ENCODE assay signal across 19 cellular contexts in genomic region chr10:33807527-33808377, GRCh38.
A peak's percentile ranks its signal among the peaks of the same experiment; 100 is the strongest.
DNase-seq lines count a peak whose midpoint lies in the region; ATAC-seq, FAIRE-seq and TF ChIP-seq lines count a peak whose summit lies in the region.
"Had no signal": no experiment of that assay in that cellular context is flagged by ENCODE, and none has a peak within 500 bp of the region (broad histone marks: within the 10 kb centered on the region; RNA-seq: fewer than 3 reads in every experiment).

No MANE protein-coding gene starts in this region.

- SMC1A ChIA-PET in GM12878 (lab: Charles Lee; ENCODE audit: uncharacterized antibody, unreplicated experiment): interaction anchor here (0.8 to 3.0 kb wide), 10 partner anchors 10 to 187 kb away, joined by 3 to 16 read pairs (median 5); no protein-coding TSS in a partner anchor

- peaks cover 3% of the 10 kb centered on the region for H3K27me3 Mint-ChIP-seq in nephron (ENCODE audit: low read depth)
- no peaks in the 10 kb centered on the region for H3K27me3 Mint-ChIP-seq in activated CD4-positive, alpha-beta T cell treated with anti-CD3 and anti-CD28 coated beads, Interleukin-2, amount 10 ng/mL, durations not matched to agents 7 days and 5 days

- TF ChIP-seq CTCF in GM12878 (IDR thresholded peaks at IDR 0.05 in 2 of 3, conservative IDR thresholded peaks at IDR 0.05 in 1 of 3; ENCODE audit: control insufficient read depth in 2 of 3, extremely low read depth in 1 of 3, insufficient read depth in 1 of 3, low read depth in 3 of 3, low read length in 3 of 3) (no peak), nephron (IDR thresholded peaks at IDR 0.05; ENCODE audit: unreplicated experiment in 3 of 3) (no peak), omental fat pad (IDR thresholded peaks at IDR 0.05) (no peak)

- no peak overlapping the region for H3K4me3 Mint-ChIP-seq in nephron
- H3K4me3 Mint-ChIP-seq in activated CD4-positive, alpha-beta T cell treated with anti-CD3 and anti-CD28 coated beads, Interleukin-2, amount 10 ng/mL, durations not matched to agents 7 days and 5 days: no peak overlapping the region

- no peak for FAIRE-seq in GM12878 (lab: Jason Lieb, UNC)

- H3K27me3 ChIP-seq in right cardiac atrium (ENCODE audit: control insufficient read depth, insufficient read depth) (no peaks in the 10 kb centered on the region), GM12878 (replicated peaks in 1 of 2; ENCODE audit: control insufficient read depth in 2 of 2, insufficient read depth in 2 of 2, low read length in 1 of 2) (no peaks in the 10 kb centered on the region), skeletal muscle tissue (ENCODE audit: control insufficient read depth in 3 of 3, insufficient read depth in 3 of 3, low read length in 3 of 3) (no peaks in the 10 kb centered on the region)
- H3K27me3 ChIP-seq: BLaER1 treated with 17β-estradiol and CSF1 and Interleukin-3, amounts not matched to agents 10 nM and 100 nM; SJCRH30 had no signal

- CTCF ChIA-PET in GM12878 (lab: Yijun Ruan, JAX): interaction anchor here (0.6 to 2.2 kb wide), 6 partner anchors 9 to 476 kb away, joined by 3 to 8 read pairs (median 3); no protein-coding TSS in a partner anchor
- CTCF ChIA-PET in activated CD4-positive, alpha-beta T cell treated with anti-CD3 and anti-CD28 coated beads, Interleukin-2, amount 10 ng/mL, durations not matched to agents 7 days and 5 days (lab: Charles Lee): no interaction called here

- H3K4me1 Mint-ChIP-seq in nephron: peaks cover 33% of the 10 kb centered on the region
- H3K4me1 Mint-ChIP-seq in activated CD4-positive, alpha-beta T cell treated with anti-CD3 and anti-CD28 coated beads, Interleukin-2, amount 10 ng/mL, durations not matched to agents 7 days and 5 days: no peaks in the 10 kb centered on the region

- H2AFZ ChIP-seq in GM12878 (ENCODE audit: control insufficient read depth, low read depth, low read length): no peak overlapping the region

- H3K9ac ChIP-seq in GM12878 (ENCODE audit: control insufficient read depth, insufficient read depth, low read length) (no peak overlapping the region), skeletal muscle tissue (ENCODE audit: low read depth in 1 of 3, low read length in 3 of 3) (peak overlapping the region in 2 of 3 donors; percentile 17 to 42)
- H3K9ac ChIP-seq: BLaER1 treated with 17β-estradiol and CSF1 and Interleukin-3, amounts not matched to agents 10 nM and 100 nM had no signal

- DNase-seq in left ventricle myocardium superior (no peak), right cardiac atrium (no peak), GM12878 (ENCODE audit: low read depth, low spot score) (no peak), NCI-H1092 (lab: John Stamatoyannopoulos, UW) (no peak), omental fat pad (ENCODE audit: low spot score) (no peak)
- no peak for DNase-seq in activated CD4-positive, alpha-beta T cell treated with anti-CD3 and anti-CD28 coated beads, Interleukin-2, amount 10 ng/mL, durations not matched to agents 7 days and 5 days
- DNase-seq: DMS53, Kasumi-1, NCI-H1436, NCI-H2107, NCI-H446, NCI-H774, RPMI8226 had no signal

- H3K4me1 ChIP-seq in right cardiac atrium (ENCODE audit: control insufficient read depth, insufficient read depth, low read length) (no peaks in the 10 kb centered on the region), GM12878 (ENCODE audit: control insufficient read depth, insufficient read depth, low read length) (no peaks in the 10 kb centered on the region), skeletal muscle tissue (ENCODE audit: control insufficient read depth in 3 of 3, insufficient read depth in 3 of 3, low read length in 3 of 3) (peaks cover 12 to 45% (median 28%) of the 10 kb centered on the region in 3 donors)
- H3K4me1 ChIP-seq: BLaER1 treated with 17β-estradiol and CSF1 and Interleukin-3, amounts not matched to agents 10 nM and 100 nM; HAP-1; SJCRH30 had no signal

- no peaks in the 10 kb centered on the region for H3K9me3 Mint-ChIP-seq in nephron
- no peaks in the 10 kb centered on the region for H3K9me3 Mint-ChIP-seq in activated CD4-positive, alpha-beta T cell treated with anti-CD3 and anti-CD28 coated beads, Interleukin-2, amount 10 ng/mL, durations not matched to agents 7 days and 5 days

- peak overlapping the region in 2 of 3 experiments; percentile 8 for H3K27ac Mint-ChIP-seq in nephron
- no peak overlapping the region for H3K27ac Mint-ChIP-seq in activated CD4-positive, alpha-beta T cell treated with anti-CD3 and anti-CD28 coated beads, Interleukin-2, amount 10 ng/mL, durations not matched to agents 7 days and 5 days

- intact Hi-C loops in left ventricle myocardium superior (cut with micrococcal nuclease): no loop called here
- intact Hi-C loops in right cardiac atrium (cut with DNase I): no loop called here
- intact Hi-C loops in GM12878 (cut with micrococcal nuclease; ENCODE audit: unreplicated experiment): no loop called here

- TF ChIP-seq POLR2A in GM12878 (IDR thresholded peaks at IDR 0.05; ENCODE audit: low read depth, low read length): no peak

- peak; percentile 31 for ATAC-seq in left ventricle myocardium superior
- no peak for ATAC-seq in right cardiac atrium
- ATAC-seq in GM12878: peak; percentile 43; the same call in 2 of the 3 replicates
- ATAC-seq in omental fat pad (ENCODE audit: low FRiP score): no peak

- H3K79me2 ChIP-seq in GM12878 (ENCODE audit: control insufficient read depth, insufficient read depth, low read length): no peaks in the 10 kb centered on the region

- no peaks in the 10 kb centered on the region for H3K36me3 Mint-ChIP-seq in nephron (ENCODE audit: low read depth)
- no peaks in the 10 kb centered on the region for H3K36me3 Mint-ChIP-seq in activated CD4-positive, alpha-beta T cell treated with anti-CD3 and anti-CD28 coated beads, Interleukin-2, amount 10 ng/mL, durations not matched to agents 7 days and 5 days (ENCODE audit: low read depth)

- H3K36me3 ChIP-seq in GM12878 (ENCODE audit: control insufficient read depth in 2 of 2, insufficient read depth in 2 of 2, low read length in 1 of 2) (no peaks in the 10 kb centered on the region), skeletal muscle tissue (ENCODE audit: control insufficient read depth in 3 of 3, insufficient read depth in 3 of 3, low read length in 3 of 3) (no peaks in the 10 kb centered on the region)
- H3K36me3 ChIP-seq: BLaER1 treated with 17β-estradiol and CSF1 and Interleukin-3, amounts not matched to agents 10 nM and 100 nM; HAP-1; SJCRH30 had no signal

- H3K4me2 ChIP-seq in GM12878 (ENCODE audit: control insufficient read depth, insufficient read depth): no peak overlapping the region
- H3K4me2 ChIP-seq: BLaER1 treated with 17β-estradiol and CSF1 and Interleukin-3, amounts not matched to agents 10 nM and 100 nM had no signal

- no peak for TF ChIP-seq RAD21 in GM12878 (IDR thresholded peaks at IDR 0.05; ENCODE audit: insufficient read depth, low read depth, low read length)

- no TSS peak for BruUV-seq in GM12878 (replicated peaks; lab: Mats Ljungman, UMichigan)

- WGBS in right cardiac atrium: 68% methylated on average over 11 of the region's 11 CpGs
- WGBS in GM12878 (ENCODE audit: insufficient coverage, insufficient replicate concordance, low lambda C conversion rate, missing lambda C conversion rate): 44% methylated on average over 11 of the region's 11 CpGs

- H3K4me3 ChIP-seq in right cardiac atrium (ENCODE audit: low read length): no peak overlapping the region
- no peak overlapping the region for H3K4me3 ChIP-seq in GM12878
- H3K4me3 ChIP-seq in skeletal muscle tissue (ENCODE audit: low read length in 3 of 3): no peak overlapping the region
- H3K4me3 ChIP-seq: BLaER1 treated with 17β-estradiol and CSF1 and Interleukin-3, amounts not matched to agents 10 nM and 100 nM; HAP-1; SJCRH30 had no signal

- RAD21 ChIA-PET in GM12878 (lab: Charles Lee; ENCODE audit: unreplicated experiment): interaction anchor here (0.7 to 3.2 kb wide), 11 partner anchors 10 to 715 kb away, joined by 3 to 16 read pairs (median 4); no protein-coding TSS in a partner anchor

- POLR2A ChIA-PET in GM12878 (lab: Charles Lee): interaction anchor here (0.5 kb wide), 1 partner anchor 546 kb away, joined by 3 read pairs; no protein-coding TSS in a partner anchor
- POLR2A ChIA-PET in activated CD4-positive, alpha-beta T cell treated with anti-CD3 and anti-CD28 coated beads, Interleukin-2, amount 10 ng/mL, durations not matched to agents 7 days and 5 days (lab: Charles Lee): no interaction called here

- TF ChIP-seq EP300 in GM12878 (IDR thresholded peaks at IDR 0.05; ENCODE audit: borderline replicate concordance in 1 of 2, control insufficient read depth in 1 of 2, low read depth in 2 of 2, low read length in 2 of 2): no peak

- no peaks in the 10 kb centered on the region for H4K20me1 ChIP-seq in GM12878 (ENCODE audit: control insufficient read depth, insufficient read depth)
- H4K20me1 ChIP-seq: BLaER1 treated with 17β-estradiol and CSF1 and Interleukin-3, amounts not matched to agents 10 nM and 100 nM had no signal

- H3K27ac ChIP-seq in right cardiac atrium (ENCODE audit: low read length) (no peak overlapping the region), GM12878 (ENCODE audit: control insufficient read depth, insufficient read depth) (no peak overlapping the region), skeletal muscle tissue (ENCODE audit: low read depth, low read length) (peak overlapping the region; percentile 34)
- H3K27ac ChIP-seq: 22Rv1; BLaER1 treated with 17β-estradiol and CSF1 and Interleukin-3, amounts not matched to agents 10 nM and 100 nM; SJCRH30 had no signal

- in situ Hi-C loops in GM12878 (cut with MboI): no loop called here

- no peaks in the 10 kb centered on the region for H3K9me3 ChIP-seq in right cardiac atrium (ENCODE audit: control insufficient read depth, low read length)
- H3K9me3 ChIP-seq in GM12878 (replicated peaks; ENCODE audit: control insufficient read depth, insufficient read depth, low read length): no peaks in the 10 kb centered on the region
- no peaks in the 10 kb centered on the region for H3K9me3 ChIP-seq in skeletal muscle tissue (ENCODE audit: control insufficient read depth in 3 of 3, low read length in 3 of 3)
- H3K9me3 ChIP-seq: HAP-1, SJCRH30 had no signal

TF ChIP-seq in GM12878, 131 proteins besides CTCF, POLR2A, EP300 and RAD21:
- TF ChIP-seq RAD51 (IDR thresholded peaks at IDR 0.05): 0 out of 2 replicates have a peak, but pooled peaks have one; percentile 20
- no peak for TF ChIP-seq NBN (IDR thresholded peaks at IDR 0.05)
- peak in 1 of 2 experiments; percentile 37; a peak in 1 of 4 replicates for TF ChIP-seq BHLHE40 (IDR thresholded peaks at IDR 0.05; ENCODE audit: borderline replicate concordance in 1 of 2, low read depth in 2 of 2, low read length in 1 of 2)
- TF ChIP-seq ZNF622 (IDR thresholded peaks at IDR 0.05): no peak
- TF ChIP-seq IRF4 (IDR thresholded peaks at IDR 0.05; ENCODE audit: low read depth, low read length): no peak

Comparison
In these comparisons a context has a peak if more than half of its experiments do, and no peak if none do; other contexts are left out.
1. ATAC-seq: peak in left ventricle myocardium superior (single experiment) and GM12878 (single experiment); none in right cardiac atrium (0 of 2) and omental fat pad (single experiment).